ENCODE assay signal across 1 cellular context in the genomic region with DNA sequence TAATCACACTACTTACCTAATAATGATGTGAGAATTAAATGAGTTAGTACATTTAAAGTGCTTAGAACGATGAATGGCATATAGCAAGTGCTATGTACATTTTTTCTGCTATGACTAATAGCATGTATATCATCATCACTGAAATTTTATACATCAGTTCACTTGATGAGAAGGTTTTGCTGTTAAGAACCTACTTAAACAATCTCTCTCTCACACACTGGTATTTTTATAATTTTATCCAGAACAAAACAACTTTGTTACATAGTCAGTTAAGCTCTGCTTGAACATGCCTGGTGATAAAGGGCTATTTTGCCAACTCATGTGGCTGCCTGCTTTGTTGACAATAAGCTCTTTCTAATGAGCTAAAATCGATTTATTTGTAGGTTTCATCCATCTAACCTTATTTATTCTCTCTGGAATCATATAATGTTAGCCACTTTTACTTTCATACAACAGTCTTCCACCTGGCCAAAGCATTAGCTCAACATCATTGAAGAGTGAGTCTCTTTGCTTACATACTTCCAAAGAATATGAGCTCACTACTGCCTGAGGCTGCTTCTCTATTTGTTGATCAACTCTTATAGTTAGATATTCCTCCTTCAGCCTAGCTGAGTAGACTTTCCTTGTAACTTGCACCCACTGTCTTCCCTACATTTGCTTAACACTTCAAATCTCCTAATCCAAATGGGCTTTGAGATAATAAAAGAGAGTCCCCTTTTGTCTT.
TF ChIP-seq lines count a peak whose summit lies in the region.

No MANE protein-coding gene starts in this region.

TF ChIP-seq in IMR-90, 13 proteins besides CTCF, POLR2A, EP300 and RAD21 (continued from another document):
- TF ChIP-seq, protein P1, sequence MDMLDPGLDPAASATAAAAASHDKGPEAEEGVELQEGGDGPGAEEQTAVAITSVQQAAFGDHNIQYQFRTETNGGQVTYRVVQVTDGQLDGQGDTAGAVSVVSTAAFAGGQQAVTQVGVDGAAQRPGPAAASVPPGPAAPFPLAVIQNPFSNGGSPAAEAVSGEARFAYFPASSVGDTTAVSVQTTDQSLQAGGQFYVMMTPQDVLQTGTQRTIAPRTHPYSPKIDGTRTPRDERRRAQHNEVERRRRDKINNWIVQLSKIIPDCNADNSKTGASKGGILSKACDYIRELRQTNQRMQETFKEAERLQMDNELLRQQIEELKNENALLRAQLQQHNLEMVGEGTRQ (IDR thresholded peaks at IDR 0.05; ENCODE audit: low read depth, low read length), result no peak
